In the genomic region with DNA sequence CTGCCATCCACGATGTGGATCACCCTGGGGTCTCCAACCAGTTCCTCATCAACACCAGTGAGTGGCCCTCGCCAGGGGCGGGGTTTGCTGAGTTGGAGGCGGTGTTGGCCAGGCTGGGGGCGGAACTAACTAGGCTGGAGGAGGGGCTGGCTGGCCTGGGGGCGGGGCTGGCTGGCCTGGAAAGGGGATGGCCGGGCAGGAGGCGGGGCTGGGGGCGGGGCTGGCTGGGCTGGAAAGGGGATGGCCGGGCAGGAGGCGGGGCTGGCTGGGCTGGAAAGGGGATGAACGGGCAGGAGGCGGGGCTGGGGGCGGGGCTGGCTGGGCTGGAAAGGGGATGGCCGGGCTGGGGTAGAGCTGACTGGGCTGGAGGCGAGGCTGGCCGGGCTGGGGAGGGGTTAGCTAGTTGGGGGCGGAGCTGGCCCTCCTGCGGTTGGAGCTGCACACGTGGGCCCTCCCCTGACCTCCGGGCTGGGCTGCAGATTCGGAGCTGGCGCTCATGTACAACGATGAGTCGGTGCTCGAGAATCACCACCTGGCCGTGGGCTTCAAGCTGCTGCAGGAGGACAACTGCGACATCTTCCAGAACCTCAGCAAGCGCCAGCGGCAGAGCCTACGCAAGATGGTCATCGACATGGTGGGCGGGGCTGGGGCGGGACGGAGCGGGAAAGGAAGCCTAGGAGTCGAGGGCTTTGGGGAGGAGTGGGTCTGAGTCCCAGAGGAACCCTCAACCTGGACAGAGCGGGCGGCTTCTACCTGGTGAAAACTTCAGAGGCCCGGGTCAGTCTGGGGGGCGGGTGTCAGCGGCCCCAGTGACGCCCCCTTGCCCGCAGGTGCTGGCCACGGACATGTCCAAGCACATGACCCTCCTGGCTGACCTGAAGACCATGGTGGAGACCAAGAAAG, we compare ENCODE assay signal across 9 cellular contexts. TPM values are rescaled to one million over a fixed set of nuclear protein-coding genes. Genes with fewer than 3 reads are reported as not detected.
DNase-seq lines count a peak whose midpoint lies in the region; ATAC-seq and TF ChIP-seq lines count a peak whose summit lies in the region.
"Had no signal": no experiment of that assay in that cellular context is flagged by ENCODE, and none has a peak within 500 bp of the region (broad histone marks: within the 10 kb centered on the region; RNA-seq: fewer than 3 reads in every experiment).

No MANE protein-coding gene starts in this region.

- H3K4me1 ChIP-seq in hepatocyte (ENCODE audit: insufficient read depth) (peaks cover 5% of the 10 kb centered on the region), vagina (peaks cover 7% of the 10 kb centered on the region)

- H3K9me2 ChIP-seq in hepatocyte (replicated peaks; ENCODE audit: insufficient read depth): no peaks in the 10 kb centered on the region

- intact Hi-C loops in vagina (cut with DNase I): no loop called here

- H4K20me1 ChIP-seq in hepatocyte (ENCODE audit: insufficient read depth, poor library complexity, severe bottlenecking): no peaks in the 10 kb centered on the region

- H2AFZ ChIP-seq in hepatocyte: peak overlapping the region; percentile 47

- H3K27me3 ChIP-seq in hepatocyte (no peaks in the 10 kb centered on the region), vagina (no peaks in the 10 kb centered on the region)

- H3K36me3 ChIP-seq in hepatocyte (replicated peaks; ENCODE audit: insufficient read depth, low read depth) (no peaks in the 10 kb centered on the region), vagina (peaks cover 0 to 17% of the 10 kb centered on the region in 2 donors)

- no peaks in the 10 kb centered on the region for H3K79me2 ChIP-seq in hepatocyte

- TF ChIP-seq CTCF in hepatocyte (IDR thresholded peaks at IDR 0.05; ENCODE audit: poor library complexity) (no peak), vagina (IDR thresholded peaks at IDR 0.05) (no peak)

- DNase-seq in CMK (ENCODE audit: low read depth) (peak; percentile 92), LHCN-M2 (ENCODE audit: low read depth) (peak; percentile 89), T1000 (lab: John Stamatoyannopoulos, UW) (peak; percentile 92), astrocyte of the hippocampus (ENCODE audit: low read depth, low spot score) (peak; percentile 96), hepatocyte (ENCODE audit: low spot score) (peak; percentile 96), retina (peak; percentile 91), vagina (ENCODE audit: extremely low spot score in 2 of 2) (no peak)

- H3K9me3 ChIP-seq in hepatocyte (ENCODE audit: low read depth) (no peaks in the 10 kb centered on the region), vagina (no peaks in the 10 kb centered on the region)

- WGBS in hepatocyte (ENCODE audit: low lambda C conversion rate, missing lambda C conversion rate): 8% methylated on average over 28 of the region's 45 CpGs

- no peak for TF ChIP-seq POLR2A in vagina (IDR thresholded peaks at IDR 0.05)

- ATAC-seq in GM21528 (IDR thresholded peaks at IDR 0.05; ENCODE audit: low FRiP score, unreplicated experiment): peak; percentile 64

- H3K27ac ChIP-seq in hepatocyte (no peak overlapping the region), vagina (no peak overlapping the region)
- H3K27ac ChIP-seq: SK-N-MC had no signal

- peak overlapping the region; percentile 86 for H3K4me2 ChIP-seq in hepatocyte

- no peak overlapping the region for H3K4me3 ChIP-seq in hepatocyte
- peak overlapping the region; percentile 37 to 39 for H3K4me3 ChIP-seq in vagina
- H3K4me3 ChIP-seq: SK-N-MC had no signal

RNA-seq across cellular contexts. Expression of gene PDE4A, which starts 41.0 kb away (rescaled TPM):
- total RNA-seq in LHCN-M2 (2014; rRNA removed) (1.9 and 2.0 TPM in 2 replicates), hepatocyte (1.3 and 2.8 TPM in 2 replicates), vagina (16.7 TPM)
- 5.8 TPM for polyA plus RNA-seq in LHCN-M2 (2012)
- polyA plus RNA-seq in hepatocyte: 4.3 and 5.8 TPM in 2 replicates

RNA-seq across cellular contexts. Expression of gene KEAP1, which starts 41.9 kb away (rescaled TPM):
- 84.3 and 84.6 TPM in 2 replicates for total RNA-seq in LHCN-M2 (2014; rRNA removed)
- 70.4 TPM for polyA plus RNA-seq in LHCN-M2 (2012)
- 47.2 and 48.2 TPM in 2 replicates for total RNA-seq in hepatocyte
- 44.7 and 66.8 TPM in 2 replicates for polyA plus RNA-seq in hepatocyte
- total RNA-seq in vagina: 53.5 TPM

RNA-seq across cellular contexts. Expression of gene S1PR5, which starts 55.9 kb away (rescaled TPM):
- total RNA-seq in LHCN-M2 (2014; rRNA removed) (not detected in 2 replicates), hepatocyte (0.17 and 0.56 TPM in 2 replicates), vagina (36.6 TPM)
- not detected for polyA plus RNA-seq in LHCN-M2 (2012)
- polyA plus RNA-seq in hepatocyte: 0.38 and 0.75 TPM in 2 replicates

RNA-seq across cellular contexts. Expression of gene CDC37, which starts 58.0 kb away (rescaled TPM):
- total RNA-seq in LHCN-M2 (2014; rRNA removed): 311 and 327 TPM in 2 replicates
- 285 TPM for polyA plus RNA-seq in LHCN-M2 (2012)
- total RNA-seq in hepatocyte: 124 and 144 TPM in 2 replicates
- polyA plus RNA-seq in hepatocyte: 196 and 224 TPM in 2 replicates
- 112 TPM for total RNA-seq in vagina

Comparison
In these comparisons a context has a peak if more than half of its experiments do, and no peak if none do; other contexts are left out.
1. DNase-seq: peak in CMK (single experiment), LHCN-M2 (single experiment), T1000 (single experiment), astrocyte of the hippocampus (single experiment), hepatocyte (single experiment) and retina (single experiment); none in vagina (0 of 2).
2. RNA of gene S1PR5, which starts 55.9 kb away (total RNA-seq): 36.6 TPM in vagina (single experiment); 0.17 to 0.56 TPM in hepatocyte and not detected in LHCN-M2; every median in the first group is over 10 times any median in the second.